Comparison of ENCODE assay signal across 8 cellular contexts in the genomic region with DNA sequence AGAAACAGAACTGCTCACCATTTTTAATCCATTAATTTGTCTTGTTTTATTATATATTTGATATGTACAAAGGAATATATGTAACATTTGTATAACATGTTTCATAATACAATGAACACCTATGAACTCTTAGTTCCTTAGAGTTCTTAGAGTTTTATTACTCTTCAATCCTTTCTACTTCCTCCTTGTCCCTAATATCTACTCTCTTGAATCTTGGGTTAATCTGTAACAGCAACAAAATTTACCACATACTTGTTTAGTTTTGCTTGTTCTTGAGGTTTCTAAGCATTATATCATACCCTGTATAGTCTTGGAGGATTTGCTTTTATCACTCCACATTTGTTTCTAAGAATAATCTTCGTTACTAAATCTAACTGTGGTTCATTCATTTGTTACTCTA.
A peak's percentile ranks its signal among the peaks of the same experiment; 100 is the strongest.
DNase-seq lines count a peak whose midpoint lies in the region; ATAC-seq and TF ChIP-seq lines count a peak whose summit lies in the region.

No MANE protein-coding gene starts in this region.

- H3K27ac ChIP-seq in BLaER1 (peak overlapping the region; percentile 39), KOPT-K1 (ENCODE audit: low read depth, low read length, poor library complexity, severe bottlenecking) (peak overlapping the region; percentile 79), SK-N-SH (ENCODE audit: low read depth in 2 of 2, low read length in 1 of 2) (no peak overlapping the region; a peak in 1 of 4 replicates)

- H3K4me3 ChIP-seq in BLaER1 (0 out of 2 replicates have a peak overlapping the region, but pooled peaks have one; percentile 19), SK-N-SH (ENCODE audit: low read depth in 2 of 2, low read length in 1 of 2) (no peak overlapping the region), MG63 (no peak overlapping the region)

- no peaks in the 10 kb centered on the region for H3K9me2 ChIP-seq in SK-N-SH

- POLR2A ChIA-PET in SK-N-SH (lab: Yijun Ruan, JAX) = no interaction called here

- no peak overlapping the region for H2AFZ ChIP-seq in SK-N-SH (ENCODE audit: low read depth)

- peaks cover 5% of the 10 kb centered on the region for H3F3A ChIP-seq in SK-N-SH (replicated peaks; ENCODE audit: insufficient read depth)

- peaks cover 10% of the 10 kb centered on the region for H3K4me1 ChIP-seq in BLaER1
- peaks cover 0 to 10% of the 10 kb centered on the region in 2 experiments; a peak in 2 of 4 replicates for H3K4me1 ChIP-seq in SK-N-SH (ENCODE audit: control insufficient read depth in 1 of 2, insufficient read depth in 2 of 2, low read depth in 1 of 2, low read length in 1 of 2)

- TF ChIP-seq RAD21 in SK-N-SH (IDR thresholded peaks at IDR 0.05; ENCODE audit: low read length) = no peak

- 100% methylated on average over 1 of the region's 1 CpG for WGBS in SK-N-SH (ENCODE audit: low lambda C conversion rate)

- H4K20me1 ChIP-seq in BLaER1 (no peaks in the 10 kb centered on the region), SK-N-SH (ENCODE audit: insufficient read depth) (no peaks in the 10 kb centered on the region)

- H3K27me3 ChIP-seq in BLaER1 (no peaks in the 10 kb centered on the region), SK-N-SH (ENCODE audit: insufficient read depth) (no peaks in the 10 kb centered on the region), MG63 (no peaks in the 10 kb centered on the region)

- DNase-seq in kidney glomerular epithelial cell (lab: John Stamatoyannopoulos, UW) (peak; percentile 66), iPS-NIHi7 (ENCODE audit: extremely low spot score) (no peak), SK-N-SH (no peak), MG63 (no peak)

- H3K9me3 ChIP-seq in BLaER1 (no peaks in the 10 kb centered on the region), KOPT-K1 (ENCODE audit: insufficient read depth, low read length, poor library complexity, severe bottlenecking) (no peaks in the 10 kb centered on the region), SK-N-SH (no peaks in the 10 kb centered on the region), MG63 (no peaks in the 10 kb centered on the region)

- peak; percentile 16 for ATAC-seq in GM19455 (IDR thresholded peaks at IDR 0.05; ENCODE audit: unreplicated experiment)
- ATAC-seq in GM21526 (IDR thresholded peaks at IDR 0.05; ENCODE audit: low FRiP score, unreplicated experiment) = no peak

- CTCF ChIA-PET in SK-N-SH (lab: Yijun Ruan, JAX) = interaction anchor here (1.2 kb wide), 1 partner anchor 150 kb away, joined by 3 read pairs; no protein-coding TSS in a partner anchor

- no peak for TF ChIP-seq EP300 in SK-N-SH (IDR thresholded peaks at IDR 0.05; ENCODE audit: borderline replicate concordance in 1 of 2, low read depth in 1 of 2, low read length in 1 of 2)

- peaks cover 7% of the 10 kb centered on the region; the same call in 1 of the 2 replicates for H3K79me2 ChIP-seq in SK-N-SH (ENCODE audit: insufficient read depth)

- peak overlapping the region; percentile 34; the same call in 1 of the 2 replicates for H3K9ac ChIP-seq in BLaER1
- H3K9ac ChIP-seq in SK-N-SH = no peak overlapping the region

- no peak for TF ChIP-seq CTCF in SK-N-SH (IDR thresholded peaks at IDR 0.05)

- H3K4me2 ChIP-seq in BLaER1 (peak overlapping the region; percentile 64), SK-N-SH (no peak overlapping the region)

- H3K36me3 ChIP-seq in BLaER1 = peaks cover 42% of the 10 kb centered on the region
- peaks cover 36% of the 10 kb centered on the region for H3K36me3 ChIP-seq in KOPT-K1 (ENCODE audit: insufficient read depth, low read length)
- H3K36me3 ChIP-seq in SK-N-SH (replicated peaks in 1 of 2; ENCODE audit: control insufficient read depth in 1 of 2, insufficient read depth in 2 of 2, low read length in 1 of 2) = peaks cover 25 to 55% of the 10 kb centered on the region in 2 experiments
- H3K36me3 ChIP-seq in MG63 = 0 out of 2 replicates have a peak, but pooled peaks cover under 1% of the 10 kb centered on the region

TF ChIP-seq in SK-N-SH, 30 proteins besides CTCF, POLR2A, EP300 and RAD21:
- TF ChIP-seq MEF2A (IDR thresholded peaks at IDR 0.05; ENCODE audit: borderline replicate concordance, low read depth) = no peak
- no peak for TF ChIP-seq RFX5 (IDR thresholded peaks at IDR 0.05; ENCODE audit: low read length)
- TF ChIP-seq, protein P1, sequence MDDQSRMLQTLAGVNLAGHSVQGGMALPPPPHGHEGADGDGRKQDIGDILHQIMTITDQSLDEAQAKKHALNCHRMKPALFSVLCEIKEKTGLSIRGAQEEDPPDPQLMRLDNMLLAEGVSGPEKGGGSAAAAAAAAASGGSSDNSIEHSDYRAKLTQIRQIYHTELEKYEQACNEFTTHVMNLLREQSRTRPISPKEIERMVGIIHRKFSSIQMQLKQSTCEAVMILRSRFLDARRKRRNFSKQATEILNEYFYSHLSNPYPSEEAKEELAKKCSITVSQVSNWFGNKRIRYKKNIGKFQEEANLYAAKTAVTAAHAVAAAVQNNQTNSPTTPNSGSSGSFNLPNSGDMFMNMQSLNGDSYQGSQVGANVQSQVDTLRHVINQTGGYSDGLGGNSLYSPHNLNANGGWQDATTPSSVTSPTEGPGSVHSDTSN (IDR thresholded peaks at IDR 0.05) = no peak
- no peak for TF ChIP-seq GABPA (IDR thresholded peaks at IDR 0.05; ENCODE audit: low read depth)
- no peak for TF ChIP-seq YY1 (IDR thresholded peaks at IDR 0.05; ENCODE audit: low read depth)
- no peak for TF ChIP-seq FOSL2 (IDR thresholded peaks at IDR 0.05; ENCODE audit: borderline replicate concordance, low read depth)
- TF ChIP-seq EZH2phosphoT487 (IDR thresholded peaks at IDR 0.05; ENCODE audit: borderline replicate concordance, low read depth) = no peak

Comparison
In these comparisons a context has a peak if more than half of its experiments do, and no peak if none do; other contexts are left out.
1. H3K27ac ChIP-seq: peak in BLaER1 (single experiment) and KOPT-K1 (single experiment); none in SK-N-SH (0 of 2).